Comparison of ENCODE assay signal across 1 cellular context in the genomic region with DNA sequence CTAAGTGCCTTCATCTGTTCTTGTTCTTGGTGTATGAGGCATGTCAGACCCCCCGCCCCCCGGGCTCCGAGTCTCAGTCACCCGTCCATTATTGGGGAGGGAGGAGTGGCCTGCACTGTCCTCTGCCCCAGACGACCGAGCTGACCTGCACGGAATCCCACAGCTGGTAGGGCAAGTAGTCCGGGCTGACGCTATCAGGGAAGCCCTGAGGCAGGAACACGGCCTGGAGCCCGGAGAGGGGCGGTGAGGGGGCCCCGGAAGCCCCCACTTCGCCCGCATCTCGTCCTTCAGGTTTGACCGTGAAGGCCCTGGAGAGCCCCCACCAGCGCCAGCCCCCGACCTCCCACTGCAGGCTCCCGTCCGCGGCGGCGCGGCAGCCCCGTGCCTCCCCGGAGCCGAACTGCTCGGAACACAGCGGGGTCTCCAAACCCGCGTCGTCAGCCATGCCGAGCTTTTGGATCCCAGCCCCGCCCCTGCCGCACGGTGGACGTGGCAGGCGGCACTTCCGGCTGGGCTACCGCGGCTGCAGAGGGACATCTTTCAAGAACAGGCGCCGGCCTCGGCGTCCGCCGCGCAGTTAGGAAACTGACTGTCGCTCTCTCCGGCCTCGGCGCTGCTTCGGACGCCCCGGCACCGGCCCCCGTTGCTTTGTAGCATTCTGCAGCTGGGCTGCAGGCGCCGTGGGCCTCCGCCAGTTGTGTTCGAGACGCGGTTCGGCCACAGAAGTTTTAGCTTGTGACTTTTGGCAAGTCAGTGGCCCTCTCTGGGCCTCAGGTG.
A peak's percentile ranks its signal among the peaks of the same experiment; 100 is the strongest.
TF ChIP-seq lines count a peak whose summit lies in the region.

A gene (minus strand): TSS at position 463 of the 777 bp plus-strand sequence. CDS start 18 bp downstream, at position 445.

TF ChIP-seq in HepG2, 621 proteins besides CTCF, POLR2A, EP300 and RAD21 (continued from another document and continues in another):
- no peak for TF ChIP-seq ZNF629 (CRISPR knock-in tag; conservative IDR thresholded peaks at IDR 0.05)
- TF ChIP-seq JUNB (CRISPR knock-in tag; IDR thresholded peaks at IDR 0.05; ENCODE audit: borderline replicate concordance), result 0 out of 2 replicates have a peak, but pooled peaks have one; percentile 28
- TF ChIP-seq, protein P1, sequence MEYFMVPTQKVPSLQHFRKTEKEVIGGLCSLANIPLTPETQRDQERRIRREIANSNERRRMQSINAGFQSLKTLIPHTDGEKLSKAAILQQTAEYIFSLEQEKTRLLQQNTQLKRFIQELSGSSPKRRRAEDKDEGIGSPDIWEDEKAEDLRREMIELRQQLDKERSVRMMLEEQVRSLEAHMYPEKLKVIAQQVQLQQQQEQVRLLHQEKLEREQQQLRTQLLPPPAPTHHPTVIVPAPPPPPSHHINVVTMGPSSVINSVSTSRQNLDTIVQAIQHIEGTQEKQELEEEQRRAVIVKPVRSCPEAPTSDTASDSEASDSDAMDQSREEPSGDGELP (IDR thresholded peaks at IDR 0.05; ENCODE audit: borderline replicate concordance, low read depth), result no peak; the same call in 1 of the 2 replicates
- TF ChIP-seq YEATS2 (CRISPR knock-in tag; IDR thresholded peaks at IDR 0.05; ENCODE audit: borderline replicate concordance), result peak; percentile 97
- TF ChIP-seq MBNL3 (CRISPR knock-in tag; conservative IDR thresholded peaks at IDR 0.05), result no peak
- TF ChIP-seq, protein P2, sequence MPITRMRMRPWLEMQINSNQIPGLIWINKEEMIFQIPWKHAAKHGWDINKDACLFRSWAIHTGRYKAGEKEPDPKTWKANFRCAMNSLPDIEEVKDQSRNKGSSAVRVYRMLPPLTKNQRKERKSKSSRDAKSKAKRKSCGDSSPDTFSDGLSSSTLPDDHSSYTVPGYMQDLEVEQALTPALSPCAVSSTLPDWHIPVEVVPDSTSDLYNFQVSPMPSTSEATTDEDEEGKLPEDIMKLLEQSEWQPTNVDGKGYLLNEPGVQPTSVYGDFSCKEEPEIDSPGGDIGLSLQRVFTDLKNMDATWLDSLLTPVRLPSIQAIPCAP (CRISPR knock-in tag; IDR thresholded peaks at IDR 0.05; ENCODE audit: low read depth), result peak; percentile 55
- TF ChIP-seq ZNF564 (CRISPR knock-in tag; IDR thresholded peaks at IDR 0.05), result peak; percentile 96
- TF ChIP-seq, protein P3, sequence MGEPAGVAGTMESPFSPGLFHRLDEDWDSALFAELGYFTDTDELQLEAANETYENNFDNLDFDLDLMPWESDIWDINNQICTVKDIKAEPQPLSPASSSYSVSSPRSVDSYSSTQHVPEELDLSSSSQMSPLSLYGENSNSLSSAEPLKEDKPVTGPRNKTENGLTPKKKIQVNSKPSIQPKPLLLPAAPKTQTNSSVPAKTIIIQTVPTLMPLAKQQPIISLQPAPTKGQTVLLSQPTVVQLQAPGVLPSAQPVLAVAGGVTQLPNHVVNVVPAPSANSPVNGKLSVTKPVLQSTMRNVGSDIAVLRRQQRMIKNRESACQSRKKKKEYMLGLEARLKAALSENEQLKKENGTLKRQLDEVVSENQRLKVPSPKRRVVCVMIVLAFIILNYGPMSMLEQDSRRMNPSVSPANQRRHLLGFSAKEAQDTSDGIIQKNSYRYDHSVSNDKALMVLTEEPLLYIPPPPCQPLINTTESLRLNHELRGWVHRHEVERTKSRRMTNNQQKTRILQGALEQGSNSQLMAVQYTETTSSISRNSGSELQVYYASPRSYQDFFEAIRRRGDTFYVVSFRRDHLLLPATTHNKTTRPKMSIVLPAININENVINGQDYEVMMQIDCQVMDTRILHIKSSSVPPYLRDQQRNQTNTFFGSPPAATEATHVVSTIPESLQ (CRISPR knock-in tag; conservative IDR thresholded peaks at IDR 0.05), result no peak
- peak; percentile 76 for TF ChIP-seq PHF21A (CRISPR knock-in tag; IDR thresholded peaks at IDR 0.05)
- no peak; the same call in 1 of the 2 replicates for TF ChIP-seq ZNF749 (CRISPR knock-in tag; IDR thresholded peaks at IDR 0.05; ENCODE audit: borderline replicate concordance)
- no peak; the same call in none of the 2 replicates for TF ChIP-seq ZNF121 (CRISPR knock-in tag; IDR thresholded peaks at IDR 0.05)
- TF ChIP-seq, protein P4, sequence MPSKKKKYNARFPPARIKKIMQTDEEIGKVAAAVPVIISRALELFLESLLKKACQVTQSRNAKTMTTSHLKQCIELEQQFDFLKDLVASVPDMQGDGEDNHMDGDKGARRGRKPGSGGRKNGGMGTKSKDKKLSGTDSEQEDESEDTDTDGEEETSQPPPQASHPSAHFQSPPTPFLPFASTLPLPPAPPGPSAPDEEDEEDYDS (CRISPR knock-in tag; IDR thresholded peaks at IDR 0.05), result peak; percentile 93
- 0 out of 2 replicates have a peak, but pooled peaks have one; percentile 75 for TF ChIP-seq TBP (CRISPR knock-in tag; IDR thresholded peaks at IDR 0.05)
- peak; percentile 93 for TF ChIP-seq HIVEP1 (CRISPR knock-in tag; IDR thresholded peaks at IDR 0.05)
- TF ChIP-seq, protein P5, sequence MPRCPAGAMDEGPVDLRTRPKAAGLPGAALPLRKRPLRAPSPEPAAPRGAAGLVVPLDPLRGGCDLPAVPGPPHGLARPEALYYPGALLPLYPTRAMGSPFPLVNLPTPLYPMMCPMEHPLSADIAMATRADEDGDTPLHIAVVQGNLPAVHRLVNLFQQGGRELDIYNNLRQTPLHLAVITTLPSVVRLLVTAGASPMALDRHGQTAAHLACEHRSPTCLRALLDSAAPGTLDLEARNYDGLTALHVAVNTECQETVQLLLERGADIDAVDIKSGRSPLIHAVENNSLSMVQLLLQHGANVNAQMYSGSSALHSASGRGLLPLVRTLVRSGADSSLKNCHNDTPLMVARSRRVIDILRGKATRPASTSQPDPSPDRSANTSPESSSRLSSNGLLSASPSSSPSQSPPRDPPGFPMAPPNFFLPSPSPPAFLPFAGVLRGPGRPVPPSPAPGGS (CRISPR knock-in tag; IDR thresholded peaks at IDR 0.05), result peak; percentile 84
- TF ChIP-seq KMT2B (CRISPR knock-in tag; IDR thresholded peaks at IDR 0.05), result peak; percentile 96
- TF ChIP-seq ZBTB20 (CRISPR knock-in tag; IDR thresholded peaks at IDR 0.05; ENCODE audit: borderline replicate concordance, low read depth), result peak; percentile 90; the same call in 1 of the 2 replicates
- TF ChIP-seq ZBTB21 (CRISPR knock-in tag; IDR thresholded peaks at IDR 0.05), result peak; percentile 15; the same call in 1 of the 2 replicates
- no peak for TF ChIP-seq MTA3 (CRISPR knock-in tag; IDR thresholded peaks at IDR 0.05)
- peak; percentile 92 for TF ChIP-seq AKAP8 (CRISPR knock-in tag; IDR thresholded peaks at IDR 0.05)
- TF ChIP-seq, protein P6, sequence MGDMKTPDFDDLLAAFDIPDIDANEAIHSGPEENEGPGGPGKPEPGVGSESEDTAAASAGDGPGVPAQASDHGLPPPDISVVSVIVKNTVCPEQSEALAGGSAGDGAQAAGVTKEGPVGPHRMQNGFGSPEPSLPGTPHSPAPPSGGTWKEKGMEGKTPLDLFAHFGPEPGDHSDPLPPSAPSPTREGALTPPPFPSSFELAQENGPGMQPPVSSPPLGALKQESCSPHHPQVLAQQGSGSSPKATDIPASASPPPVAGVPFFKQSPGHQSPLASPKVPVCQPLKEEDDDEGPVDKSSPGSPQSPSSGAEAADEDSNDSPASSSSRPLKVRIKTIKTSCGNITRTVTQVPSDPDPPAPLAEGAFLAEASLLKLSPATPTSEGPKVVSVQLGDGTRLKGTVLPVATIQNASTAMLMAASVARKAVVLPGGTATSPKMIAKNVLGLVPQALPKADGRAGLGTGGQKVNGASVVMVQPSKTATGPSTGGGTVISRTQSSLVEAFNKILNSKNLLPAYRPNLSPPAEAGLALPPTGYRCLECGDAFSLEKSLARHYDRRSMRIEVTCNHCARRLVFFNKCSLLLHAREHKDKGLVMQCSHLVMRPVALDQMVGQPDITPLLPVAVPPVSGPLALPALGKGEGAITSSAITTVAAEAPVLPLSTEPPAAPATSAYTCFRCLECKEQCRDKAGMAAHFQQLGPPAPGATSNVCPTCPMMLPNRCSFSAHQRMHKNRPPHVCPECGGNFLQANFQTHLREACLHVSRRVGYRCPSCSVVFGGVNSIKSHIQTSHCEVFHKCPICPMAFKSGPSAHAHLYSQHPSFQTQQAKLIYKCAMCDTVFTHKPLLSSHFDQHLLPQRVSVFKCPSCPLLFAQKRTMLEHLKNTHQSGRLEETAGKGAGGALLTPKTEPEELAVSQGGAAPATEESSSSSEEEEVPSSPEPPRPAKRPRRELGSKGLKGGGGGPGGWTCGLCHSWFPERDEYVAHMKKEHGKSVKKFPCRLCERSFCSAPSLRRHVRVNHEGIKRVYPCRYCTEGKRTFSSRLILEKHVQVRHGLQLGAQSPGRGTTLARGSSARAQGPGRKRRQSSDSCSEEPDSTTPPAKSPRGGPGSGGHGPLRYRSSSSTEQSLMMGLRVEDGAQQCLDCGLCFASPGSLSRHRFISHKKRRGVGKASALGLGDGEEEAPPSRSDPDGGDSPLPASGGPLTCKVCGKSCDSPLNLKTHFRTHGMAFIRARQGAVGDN (CRISPR knock-in tag; IDR thresholded peaks at IDR 0.05), result peak; percentile 96
- peak; percentile 86 for TF ChIP-seq BORCS8-MEF2B (CRISPR knock-in tag; IDR thresholded peaks at IDR 0.05)
- TF ChIP-seq, protein P7, sequence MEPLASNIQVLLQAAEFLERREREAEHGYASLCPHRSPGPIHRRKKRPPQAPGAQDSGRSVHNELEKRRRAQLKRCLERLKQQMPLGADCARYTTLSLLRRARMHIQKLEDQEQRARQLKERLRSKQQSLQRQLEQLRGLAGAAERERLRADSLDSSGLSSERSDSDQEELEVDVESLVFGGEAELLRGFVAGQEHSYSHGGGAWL (CRISPR knock-in tag; IDR thresholded peaks at IDR 0.05), result peak; percentile 86
- TF ChIP-seq ZNF720 (CRISPR knock-in tag; IDR thresholded peaks at IDR 0.05), result no peak; the same call in 1 of the 2 replicates
- TF ChIP-seq TEAD2 (CRISPR knock-in tag; IDR thresholded peaks at IDR 0.05), result peak; percentile 78; the same call in 1 of the 2 replicates
- peak; percentile 93; the same call in 1 of the 2 replicates for TF ChIP-seq ZNF792 (CRISPR knock-in tag; IDR thresholded peaks at IDR 0.05)
- TF ChIP-seq, protein P8, sequence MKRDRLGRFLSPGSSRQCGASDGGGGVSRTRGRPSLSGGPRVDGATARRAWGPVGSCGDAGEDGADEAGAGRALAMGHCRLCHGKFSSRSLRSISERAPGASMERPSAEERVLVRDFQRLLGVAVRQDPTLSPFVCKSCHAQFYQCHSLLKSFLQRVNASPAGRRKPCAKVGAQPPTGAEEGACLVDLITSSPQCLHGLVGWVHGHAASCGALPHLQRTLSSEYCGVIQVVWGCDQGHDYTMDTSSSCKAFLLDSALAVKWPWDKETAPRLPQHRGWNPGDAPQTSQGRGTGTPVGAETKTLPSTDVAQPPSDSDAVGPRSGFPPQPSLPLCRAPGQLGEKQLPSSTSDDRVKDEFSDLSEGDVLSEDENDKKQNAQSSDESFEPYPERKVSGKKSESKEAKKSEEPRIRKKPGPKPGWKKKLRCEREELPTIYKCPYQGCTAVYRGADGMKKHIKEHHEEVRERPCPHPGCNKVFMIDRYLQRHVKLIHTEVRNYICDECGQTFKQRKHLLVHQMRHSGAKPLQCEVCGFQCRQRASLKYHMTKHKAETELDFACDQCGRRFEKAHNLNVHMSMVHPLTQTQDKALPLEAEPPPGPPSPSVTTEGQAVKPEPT (CRISPR knock-in tag; IDR thresholded peaks at IDR 0.05; ENCODE audit: low read depth), result no peak
- no peak for TF ChIP-seq NBN (conservative IDR thresholded peaks at IDR 0.05)
- no peak for TF ChIP-seq ATF7 (IDR thresholded peaks at IDR 0.05)
- TF ChIP-seq ATF7 (CRISPR knock-in tag; IDR thresholded peaks at IDR 0.05), result peak; percentile 79; the same call in 1 of the 2 replicates
- TF ChIP-seq, protein P9, sequence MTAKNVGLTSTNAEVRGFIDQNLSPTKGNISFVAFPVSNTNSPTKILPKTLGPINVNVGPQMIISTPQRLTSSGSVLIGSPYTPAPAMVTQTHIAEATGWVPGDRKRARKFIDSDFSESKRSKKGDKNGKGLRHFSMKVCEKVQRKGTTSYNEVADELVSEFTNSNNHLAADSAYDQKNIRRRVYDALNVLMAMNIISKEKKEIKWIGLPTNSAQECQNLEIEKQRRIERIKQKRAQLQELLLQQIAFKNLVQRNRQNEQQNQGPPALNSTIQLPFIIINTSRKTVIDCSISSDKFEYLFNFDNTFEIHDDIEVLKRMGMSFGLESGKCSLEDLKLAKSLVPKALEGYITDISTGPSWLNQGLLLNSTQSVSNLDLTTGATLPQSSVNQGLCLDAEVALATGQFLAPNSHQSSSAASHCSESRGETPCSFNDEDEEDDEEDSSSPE (CRISPR knock-in tag; IDR thresholded peaks at IDR 0.05), result peak; percentile 83
- peak; percentile 97 for TF ChIP-seq GLI4 (CRISPR knock-in tag; IDR thresholded peaks at IDR 0.05; ENCODE audit: borderline replicate concordance)
- TF ChIP-seq KDM5B (CRISPR knock-in tag; IDR thresholded peaks at IDR 0.05; ENCODE audit: borderline replicate concordance), result peak; percentile 94
- TF ChIP-seq MAZ (IDR thresholded peaks at IDR 0.05; ENCODE audit: borderline replicate concordance, low read depth, low read length), result peak; percentile 47; the same call in 1 of the 2 replicates
- peak; percentile 94 for TF ChIP-seq MAZ (CRISPR knock-in tag; IDR thresholded peaks at IDR 0.05; ENCODE audit: low read depth)
- TF ChIP-seq POGZ (CRISPR knock-in tag; IDR thresholded peaks at IDR 0.05), result peak; percentile 95
- TF ChIP-seq, protein P10, sequence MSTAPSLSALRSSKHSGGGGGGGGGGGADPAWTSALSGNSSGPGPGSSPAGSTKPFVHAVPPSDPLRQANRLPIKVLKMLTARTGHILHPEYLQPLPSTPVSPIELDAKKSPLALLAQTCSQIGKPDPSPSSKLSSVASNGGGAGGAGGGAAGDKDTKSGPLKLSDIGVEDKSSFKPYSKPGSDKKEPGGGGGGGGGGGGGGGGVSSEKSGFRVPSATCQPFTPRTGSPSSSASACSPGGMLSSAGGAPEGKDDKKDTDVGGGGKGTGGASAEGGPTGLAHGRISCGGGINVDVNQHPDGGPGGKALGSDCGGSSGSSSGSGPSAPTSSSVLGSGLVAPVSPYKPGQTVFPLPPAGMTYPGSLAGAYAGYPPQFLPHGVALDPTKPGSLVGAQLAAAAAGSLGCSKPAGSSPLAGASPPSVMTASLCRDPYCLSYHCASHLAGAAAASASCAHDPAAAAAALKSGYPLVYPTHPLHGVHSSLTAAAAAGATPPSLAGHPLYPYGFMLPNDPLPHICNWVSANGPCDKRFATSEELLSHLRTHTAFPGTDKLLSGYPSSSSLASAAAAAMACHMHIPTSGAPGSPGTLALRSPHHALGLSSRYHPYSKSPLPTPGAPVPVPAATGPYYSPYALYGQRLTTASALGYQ (CRISPR knock-in tag; IDR thresholded peaks at IDR 0.05), result peak; percentile 70
- TF ChIP-seq ZNF737 (CRISPR knock-in tag; IDR thresholded peaks at IDR 0.05; ENCODE audit: borderline replicate concordance), result peak; percentile 73; the same call in 1 of the 2 replicates
- no peak for TF ChIP-seq ZFYVE20 (CRISPR knock-in tag; IDR thresholded peaks at IDR 0.05; ENCODE audit: borderline replicate concordance, low read depth)
- peak; percentile 76 for TF ChIP-seq KAT7 (CRISPR knock-in tag; IDR thresholded peaks at IDR 0.05; ENCODE audit: borderline replicate concordance)
- TF ChIP-seq THAP11 (CRISPR knock-in tag; IDR thresholded peaks at IDR 0.05), result peak; percentile 96
- no peak for TF ChIP-seq ISX (CRISPR knock-in tag; conservative IDR thresholded peaks at IDR 0.05)
- peak; percentile 87; the same call in 1 of the 2 replicates for TF ChIP-seq ZNF615 (CRISPR knock-in tag; IDR thresholded peaks at IDR 0.05; ENCODE audit: borderline replicate concordance)
- 0 out of 2 replicates have a peak, but pooled peaks have one; percentile 41 for TF ChIP-seq JUN (CRISPR knock-in tag; IDR thresholded peaks at IDR 0.05)
- TF ChIP-seq SCMH1 (CRISPR knock-in tag; IDR thresholded peaks at IDR 0.05; ENCODE audit: borderline replicate concordance), result no peak
